8 cellular contexts compared by ENCODE assay signal in genomic region chr1:6447818-6448748, GRCh38. TPM values are rescaled to one million over a fixed set of nuclear protein-coding genes. Genes with fewer than 3 reads are reported as not detected.
A peak's percentile ranks its signal among the peaks of the same experiment; 100 is the strongest.
DNase-seq lines count a peak whose midpoint lies in the region; ATAC-seq, FAIRE-seq and TF ChIP-seq lines count a peak whose summit lies in the region.

No MANE protein-coding gene starts in this region.

- no peaks in the 10 kb centered on the region for H3K9me3 ChIP-seq in CD4-positive, alpha-beta memory T cell (ENCODE audit: control insufficient read depth in 1 of 2, low read length in 2 of 2)
- H3K9me3 ChIP-seq in Loucy (ENCODE audit: insufficient read depth, low read depth, low read length) (no peaks in the 10 kb centered on the region), keratinocyte (ENCODE audit: control insufficient read depth, low read depth, low read length) (no peaks in the 10 kb centered on the region), gastroesophageal sphincter (no peaks in the 10 kb centered on the region), BE2C (no peaks in the 10 kb centered on the region)

- peak overlapping the region in 4 of 7 donors; percentile 2 to 66 (median 32) for H3K27ac Mint-ChIP-seq in CD4-positive, alpha-beta memory T cell

- FAIRE-seq in keratinocyte (lab: Jason Lieb, UNC): no peak

- peaks cover 32% of the 10 kb centered on the region for H3K4me1 ChIP-seq in CD4-positive, alpha-beta memory T cell (ENCODE audit: insufficient read depth, low read length)
- H3K4me1 ChIP-seq in Loucy (ENCODE audit: insufficient read depth, low read length, poor library complexity, severe bottlenecking) (no peaks in the 10 kb centered on the region), keratinocyte (ENCODE audit: control insufficient read depth, extremely low read depth, insufficient read depth, low read length) (no peaks in the 10 kb centered on the region), gastroesophageal sphincter (peaks cover 0 to 27% (median 8%) of the 10 kb centered on the region in 3 donors), BE2C (no peaks in the 10 kb centered on the region)

- no peak for ATAC-seq in gastroesophageal sphincter

- DNase-seq in CD4-positive, alpha-beta memory T cell: peak in 4 of 5 donors; percentile 61 to 80 (median 62)
- DNase-seq in activated CD4-positive, alpha-beta T cell treated with anti-CD3 and anti-CD28 coated beads, Interleukin-2, amount 50 U/mL, for 4 hours: peak; percentile 33 to 35
- DNase-seq in keratinocyte (ENCODE audit: low read depth, low spot score): no peak
- DNase-seq in middle frontal gyrus (ENCODE audit: extremely low spot score, low spot score): no peak
- no peak for DNase-seq in RWPE1 (ENCODE audit: low spot score)
- DNase-seq in BE2C: no peak

- H3K4me2 ChIP-seq in Loucy (ENCODE audit: low read depth, low read length, poor library complexity, severe bottlenecking) (peak overlapping the region; percentile 68), keratinocyte (ENCODE audit: control insufficient read depth, extremely low read depth, insufficient read depth, low read depth, low read length) (peak overlapping the region; percentile 22)

- WGBS in gastroesophageal sphincter (ENCODE audit: low coverage in 1 of 2), 2 donors: no CpG with 5 or more reads among the region's 68 CpGs

- H3K27me3 Mint-ChIP-seq in CD4-positive, alpha-beta memory T cell: peaks cover 20 to 27% of the 10 kb centered on the region in 2 donors

- H3K36me3 Mint-ChIP-seq in CD4-positive, alpha-beta memory T cell: no peaks in the 10 kb centered on the region

- H3K36me3 ChIP-seq in CD4-positive, alpha-beta memory T cell (ENCODE audit: insufficient read depth, low read length): no peaks in the 10 kb centered on the region
- H3K36me3 ChIP-seq in Loucy (ENCODE audit: insufficient read depth, low read length) (no peaks in the 10 kb centered on the region), keratinocyte (ENCODE audit: control insufficient read depth in 2 of 2, extremely low read depth in 1 of 2, insufficient read depth in 2 of 2, low read length in 2 of 2) (no peaks in the 10 kb centered on the region), gastroesophageal sphincter (no peaks in the 10 kb centered on the region), BE2C (no peaks in the 10 kb centered on the region)

- H3K27ac ChIP-seq in CD4-positive, alpha-beta memory T cell (ENCODE audit: low read depth, low read length): no peak overlapping the region
- H3K27ac ChIP-seq in keratinocyte (ENCODE audit: control insufficient read depth, insufficient read depth, low read length): no peak overlapping the region
- no peak overlapping the region for H3K27ac ChIP-seq in gastroesophageal sphincter
- H3K27ac ChIP-seq in RWPE1: no peak overlapping the region

- H3F3A ChIP-seq in Loucy (ENCODE audit: low read depth): no peaks in the 10 kb centered on the region

- dilution Hi-C loops in keratinocyte (cut with MboI; ENCODE audit: extremely low pct_ligation_motif_present, low sequenced_read_pairs): no loop called here

- H3K9me3 Mint-ChIP-seq in CD4-positive, alpha-beta memory T cell: peaks cover 0 to 1% (median 0%) of the 10 kb centered on the region in 8 donors

- intact Hi-C loops in CD4-positive, alpha-beta memory T cell (cut with micrococcal nuclease): loop anchor here (1.0 kb wide), 1 partner anchor 27 kb away; no protein-coding TSS in a partner anchor

- no peaks in the 10 kb centered on the region for H3K9me2 ChIP-seq in Loucy (replicated peaks; ENCODE audit: low read depth, low read length)

- H3K9ac ChIP-seq in Loucy (ENCODE audit: low read depth, low read length, poor library complexity, severe bottlenecking) (no peak overlapping the region), keratinocyte (ENCODE audit: control insufficient read depth, extremely low read depth, insufficient read depth, low read length) (no peak overlapping the region)

- no peaks in the 10 kb centered on the region for H3K9me1 ChIP-seq in keratinocyte (ENCODE audit: control insufficient read depth, extremely low read depth, insufficient read depth, low read length)

- TF ChIP-seq CTCF in Loucy (conservative IDR thresholded peaks at IDR 0.05; ENCODE audit: low read length) (no peak), keratinocyte (optimal IDR thresholded peaks at IDR 0.05 in 1 of 3, IDR thresholded peaks at IDR 0.05 in 1 of 3, conservative IDR thresholded peaks at IDR 0.05 in 1 of 3; ENCODE audit: extremely low read depth in 1 of 3, insufficient read depth in 2 of 3, low read length in 3 of 3) (peak in 1 of 3 experiments; percentile 24), gastroesophageal sphincter (IDR thresholded peaks at IDR 0.05) (no peak), RWPE1 (conservative IDR thresholded peaks at IDR 0.05; ENCODE audit: low read depth) (no peak), BE2C (IDR thresholded peaks at IDR 0.05; ENCODE audit: low read depth, low read length) (no peak)

- H2AFZ ChIP-seq in Loucy (ENCODE audit: low read length) (no peak overlapping the region), keratinocyte (ENCODE audit: control insufficient read depth, low read length) (no peak overlapping the region)

- CTCF ChIA-PET in CD4-positive, alpha-beta memory T cell (lab: Charles Lee; ENCODE audit: partially characterized antibody): interaction anchor here (0.9 to 5.7 kb wide), 9 partner anchors 9 to 38 kb away, joined by 3 to 53 read pairs (median 9); partner anchors contain the start of gene TNFRSF25
- CTCF ChIA-PET in RWPE1 (lab: Yijun Ruan, JAX): interaction anchor here (0.7 to 4.1 kb wide), 3 partner anchors 10 to 81 kb away, joined by 3 to 14 read pairs (median 5); no protein-coding TSS in a partner anchor

- no peak for TF ChIP-seq POLR2A in gastroesophageal sphincter (IDR thresholded peaks at IDR 0.05)

- POLR2A ChIA-PET in CD4-positive, alpha-beta memory T cell (lab: Charles Lee; ENCODE audit: partially characterized antibody): interaction anchor here (0.8 to 18.5 kb wide), 4 partner anchors 12 to 43 kb away, joined by 3 to 390 read pairs (median 6); partner anchors contain the start of genes PLEKHG5 and TNFRSF25
- POLR2A ChIA-PET in RWPE1 (lab: Yijun Ruan, JAX; ENCODE audit: low non-redundant PET): no interaction called here

- peak overlapping the region; percentile 58 to 77 (median 68) for H3K4me3 Mint-ChIP-seq in CD4-positive, alpha-beta memory T cell

- peak overlapping the region in 1 of 2 donors; percentile 32 for H3K4me3 ChIP-seq in CD4-positive, alpha-beta memory T cell (ENCODE audit: low read length in 2 of 2)
- peak overlapping the region; percentile 72 for H3K4me3 ChIP-seq in Loucy (ENCODE audit: low read length, poor library complexity, severe bottlenecking)
- no peak overlapping the region for H3K4me3 ChIP-seq in keratinocyte (ENCODE audit: control insufficient read depth in 2 of 3, extremely low read depth in 1 of 3, insufficient read depth in 2 of 3, low read depth in 1 of 3, low read length in 3 of 3)
- H3K4me3 ChIP-seq in gastroesophageal sphincter: peak overlapping the region in 1 of 2 donors; percentile 38
- H3K4me3 ChIP-seq in BE2C (ENCODE audit: low read depth, low read length): no peak overlapping the region

- peaks cover 13 to 32% (median 21%) of the 10 kb centered on the region in 4 donors for H3K4me1 Mint-ChIP-seq in CD4-positive, alpha-beta memory T cell

- no peak for TF ChIP-seq EP300 in gastroesophageal sphincter (IDR thresholded peaks at IDR 0.05)

- peaks cover 11% of the 10 kb centered on the region for H3K27me3 ChIP-seq in CD4-positive, alpha-beta memory T cell (ENCODE audit: insufficient read depth, low read length)
- no peaks in the 10 kb centered on the region for H3K27me3 ChIP-seq in Loucy (ENCODE audit: insufficient read depth, low read length, poor library complexity, severe bottlenecking)
- peaks cover 46% of the 10 kb centered on the region for H3K27me3 ChIP-seq in keratinocyte (ENCODE audit: control insufficient read depth, extremely low read depth, insufficient read depth, low read length)
- H3K27me3 ChIP-seq in gastroesophageal sphincter: peaks cover 93% of the 10 kb centered on the region
- H3K27me3 ChIP-seq in BE2C: peaks cover 56% of the 10 kb centered on the region

- no peaks in the 10 kb centered on the region for H4K20me1 ChIP-seq in Loucy (ENCODE audit: insufficient read depth, low read length, poor library complexity, severe bottlenecking)
- no peaks in the 10 kb centered on the region for H4K20me1 ChIP-seq in keratinocyte (ENCODE audit: control insufficient read depth, extremely low read depth, insufficient read depth, low read length)

- H3K79me2 ChIP-seq in Loucy (ENCODE audit: insufficient read depth, low read length) (no peaks in the 10 kb centered on the region), keratinocyte (ENCODE audit: control insufficient read depth, insufficient read depth, low read length) (no peaks in the 10 kb centered on the region)

RNA-seq across cellular contexts. Expression of gene TNFRSF25, which starts 17.9 kb away (rescaled TPM):
- 100 to 1,000 TPM; 392 to 415 TPM for total RNA-seq in CD4-positive, alpha-beta memory T cell
- 10 to 100 TPM; 28.9 to 60.7 TPM for polyA plus RNA-seq in CD4-positive, alpha-beta memory T cell
- 12.2 to 35.8 TPM (median 12.4 TPM) in 3 replicates for polyA plus RNA-seq in keratinocyte
- polyA plus RNA-seq in keratinocyte (2011; ENCODE audit: low read depth): 7.1 TPM
- 3.6 and 6.6 TPM in 2 replicates for polyA plus RNA-seq in keratinocyte (2011; cell fraction: cytosol; rRNA removed)
- 100 and 140 TPM in 2 replicates for polyA plus RNA-seq in keratinocyte (2011; cell fraction: nucleus; rRNA removed)
- 16.7 and 29.9 TPM in 2 replicates for polyA plus RNA-seq in keratinocyte (2012; ENCODE audit: low replicate concordance)
- polyA minus RNA-seq in keratinocyte: 11.3 to 20.1 TPM (median 11.4 TPM) in 3 replicates
- polyA minus RNA-seq in keratinocyte (2011; cell fraction: cytosol; rRNA and poly(A)+ RNA removed): 6.1 TPM
- 17.1 and 23.7 TPM in 2 replicates for polyA minus RNA-seq in keratinocyte (2011; cell fraction: nucleus; rRNA and poly(A)+ RNA removed)
- total RNA-seq in gastroesophageal sphincter: 10 to 100 TPM in 2 of 4 donors, 1 to 10 TPM in 2; 4.2 to 11.2 (median 8.8) TPM
- polyA plus RNA-seq in BE2C (2012; ENCODE audit: insufficient read depth, insufficient read length, low read depth): 6.8 TPM

RNA-seq across cellular contexts. Expression of gene ESPN, which starts 23.5 kb away (rescaled TPM):
- total RNA-seq in CD4-positive, alpha-beta memory T cell: 10 to 100 TPM; 10.9 to 13.5 TPM
- 1 to 10 TPM in 1 of 2 donors, under 1 TPM in 1; 0.48 to 1.8 TPM for polyA plus RNA-seq in CD4-positive, alpha-beta memory T cell
- 0.47 to 3.6 TPM (median 1.2 TPM) in 3 replicates for polyA plus RNA-seq in keratinocyte
- 4.3 TPM for polyA plus RNA-seq in keratinocyte (2011; ENCODE audit: low read depth)
- 1.0 and 4.6 TPM in 2 replicates for polyA plus RNA-seq in keratinocyte (2011; cell fraction: cytosol; rRNA removed)
- 7.3 and 11.3 TPM in 2 replicates for polyA plus RNA-seq in keratinocyte (2011; cell fraction: nucleus; rRNA removed)
- polyA plus RNA-seq in keratinocyte (2012; ENCODE audit: low replicate concordance): 2.4 and 17.9 TPM in 2 replicates
- 0.48 to 4.3 TPM (median 2.2 TPM) in 3 replicates for polyA minus RNA-seq in keratinocyte
- 13.4 TPM for polyA minus RNA-seq in keratinocyte (2011; cell fraction: cytosol; rRNA and poly(A)+ RNA removed)
- 3.1 and 3.3 TPM in 2 replicates for polyA minus RNA-seq in keratinocyte (2011; cell fraction: nucleus; rRNA and poly(A)+ RNA removed)
- under 1 TPM in 3 of 4 donors, not detected in 1; 0.47 to 0.92 (median 0.81) TPM for total RNA-seq in gastroesophageal sphincter
- not detected for polyA plus RNA-seq in BE2C (2012; ENCODE audit: insufficient read depth, insufficient read length, low read depth)

RNA-seq across cellular contexts. Expression of gene HES2, which starts 28.4 kb away (rescaled TPM):
- total RNA-seq in CD4-positive, alpha-beta memory T cell: not detected
- not detected for polyA plus RNA-seq in CD4-positive, alpha-beta memory T cell
- polyA plus RNA-seq in keratinocyte: 30.1 to 51.6 TPM (median 33.9 TPM) in 3 replicates
- 20.4 TPM for polyA plus RNA-seq in keratinocyte (2011; ENCODE audit: low read depth)
- 32.5 and 63.3 TPM in 2 replicates for polyA plus RNA-seq in keratinocyte (2011; cell fraction: cytosol; rRNA removed)
- 70.8 and 105 TPM in 2 replicates for polyA plus RNA-seq in keratinocyte (2011; cell fraction: nucleus; rRNA removed)
- 52.0 and 70.3 TPM in 2 replicates for polyA plus RNA-seq in keratinocyte (2012; ENCODE audit: low replicate concordance)
- 26.9 to 42.5 TPM (median 37.1 TPM) in 3 replicates for polyA minus RNA-seq in keratinocyte
- 90.9 TPM for polyA minus RNA-seq in keratinocyte (2011; cell fraction: cytosol; rRNA and poly(A)+ RNA removed)
- polyA minus RNA-seq in keratinocyte (2011; cell fraction: nucleus; rRNA and poly(A)+ RNA removed): 79.5 and 80.0 TPM in 2 replicates
- 1 to 10 TPM in 1 of 4 donors, not detected in 3; 7.3 TPM for total RNA-seq in gastroesophageal sphincter
- polyA plus RNA-seq in BE2C (2012; ENCODE audit: insufficient read depth, insufficient read length, low read depth): not detected

RNA-seq across cellular contexts. Expression of gene PLEKHG5, which starts 43.4 kb away (rescaled TPM):
- 10 to 100 TPM; 10.4 to 11.8 TPM for total RNA-seq in CD4-positive, alpha-beta memory T cell
- 1 to 10 TPM; 1.7 to 2.0 TPM for polyA plus RNA-seq in CD4-positive, alpha-beta memory T cell
- polyA plus RNA-seq in keratinocyte: 11.8 to 27.7 TPM (median 13.4 TPM) in 3 replicates
- 9.4 TPM for polyA plus RNA-seq in keratinocyte (2011; ENCODE audit: low read depth)
- polyA plus RNA-seq in keratinocyte (2011; cell fraction: cytosol; rRNA removed): 5.3 and 11.5 TPM in 2 replicates
- polyA plus RNA-seq in keratinocyte (2011; cell fraction: nucleus; rRNA removed): 67.6 and 102 TPM in 2 replicates
- polyA plus RNA-seq in keratinocyte (2012; ENCODE audit: low replicate concordance): 20.7 and 21.6 TPM in 2 replicates
- polyA minus RNA-seq in keratinocyte: 14.1 to 17.2 TPM (median 15.1 TPM) in 3 replicates
- polyA minus RNA-seq in keratinocyte (2011; cell fraction: cytosol; rRNA and poly(A)+ RNA removed): 19.6 TPM
- polyA minus RNA-seq in keratinocyte (2011; cell fraction: nucleus; rRNA and poly(A)+ RNA removed): 41.2 and 42.0 TPM in 2 replicates
- total RNA-seq in gastroesophageal sphincter: 10 to 100 TPM in 3 of 4 donors, 1 to 10 TPM in 1; 8.6 to 14.0 (median 11.4) TPM
- polyA plus RNA-seq in BE2C (2012; ENCODE audit: insufficient read depth, insufficient read length, low read depth): 14.3 TPM

RNA-seq across cellular contexts. Expression of gene ACOT7, which starts 54.5 kb away (rescaled TPM):
- 1 to 10 TPM; 2.7 to 3.1 TPM for total RNA-seq in CD4-positive, alpha-beta memory T cell
- 1 to 10 TPM; 6.5 to 7.4 TPM for polyA plus RNA-seq in CD4-positive, alpha-beta memory T cell
- 195 to 349 TPM (median 226 TPM) in 3 replicates for polyA plus RNA-seq in keratinocyte
- 45.1 TPM for polyA plus RNA-seq in keratinocyte (2011; ENCODE audit: low read depth)
- 181 and 317 TPM in 2 replicates for polyA plus RNA-seq in keratinocyte (2011; cell fraction: cytosol; rRNA removed)
- 182 and 242 TPM in 2 replicates for polyA plus RNA-seq in keratinocyte (2011; cell fraction: nucleus; rRNA removed)
- polyA plus RNA-seq in keratinocyte (2012; ENCODE audit: low replicate concordance): 89.4 and 275 TPM in 2 replicates
- 126 to 203 TPM (median 149 TPM) in 3 replicates for polyA minus RNA-seq in keratinocyte
- 156 TPM for polyA minus RNA-seq in keratinocyte (2011; cell fraction: cytosol; rRNA and poly(A)+ RNA removed)
- polyA minus RNA-seq in keratinocyte (2011; cell fraction: nucleus; rRNA and poly(A)+ RNA removed): 79.8 and 80.3 TPM in 2 replicates
- 10 to 100 TPM; 22.3 to 32.5 (median 25.0) TPM for total RNA-seq in gastroesophageal sphincter
- 143 TPM for polyA plus RNA-seq in BE2C (2012; ENCODE audit: insufficient read depth, insufficient read length, low read depth)

Comparison
In these comparisons a context has a peak if more than half of its experiments do, and no peak if none do; other contexts are left out.
1. DNase-seq: peak in CD4-positive, alpha-beta memory T cell (4 of 5) and activated CD4-positive, alpha-beta T cell treated with anti-CD3 and anti-CD28 coated beads, Interleukin-2, amount 50 U/mL, for 4 hours (2 of 2); none in keratinocyte (single experiment), middle frontal gyrus (single experiment), RWPE1 (single experiment) and BE2C (single experiment).
2. RNA of gene TNFRSF25, which starts 17.9 kb away (total RNA-seq): 392 to 415 TPM in CD4-positive, alpha-beta memory T cell; 4.2 to 11.2 TPM in gastroesophageal sphincter; every median in the first group is over 10 times any median in the second.
3. RNA of gene ESPN, which starts 23.5 kb away (total RNA-seq): 10.9 to 13.5 TPM in CD4-positive, alpha-beta memory T cell; 0.47 to 0.92 TPM in gastroesophageal sphincter; every median in the first group is over 4 times any median in the second.